Comparison of ENCODE assay signal across 8 cellular contexts in the genomic region with DNA sequence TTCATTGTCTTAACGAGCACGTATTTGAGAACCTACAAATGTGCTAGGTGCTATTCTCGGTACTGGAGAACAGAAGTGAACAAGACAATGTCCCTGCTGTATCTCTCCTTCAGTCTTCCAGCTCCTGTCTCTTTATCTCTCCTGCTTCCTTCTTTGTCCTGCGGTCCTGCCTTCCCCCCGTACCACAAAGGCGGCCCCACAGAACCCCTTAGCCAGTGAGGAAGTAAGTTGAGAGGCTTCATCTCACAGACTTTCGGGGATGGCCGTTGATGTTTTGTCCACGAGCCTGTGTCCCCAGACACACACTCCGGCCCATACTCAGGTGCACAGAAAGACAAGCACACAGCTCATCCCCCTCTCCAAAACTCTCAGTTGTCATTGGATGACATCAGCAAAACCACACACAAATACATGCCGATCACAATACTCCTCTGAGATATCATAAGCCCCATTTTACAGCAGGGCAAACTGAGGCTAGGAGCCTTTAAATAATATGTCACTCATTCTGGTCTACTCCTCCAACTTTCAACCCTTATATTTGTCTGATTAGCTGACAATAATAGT. TPM values are rescaled to one million over a fixed set of nuclear protein-coding genes. Genes with fewer than 3 reads are reported as not detected.
DNase-seq lines count a peak whose midpoint lies in the region; ATAC-seq and TF ChIP-seq lines count a peak whose summit lies in the region.

No MANE protein-coding gene starts in this region.

- BruUV-seq in A673 (replicated peaks; lab: Mats Ljungman, UMichigan): no TSS peak

- H3K9ac ChIP-seq in HUES64 (ENCODE audit: low read depth, low read length): no peak overlapping the region

- WGBS in HUES64: 75% methylated on average over 11 of the region's 11 CpGs

- no peak for DNase-seq in A673 (ENCODE audit: low spot score)
- no peak for DNase-seq in lower lobe of right lung
- DNase-seq in activated T-cell treated with anti-CD3 and anti-CD28 coated beads, Interleukin-2, amount 50 U/mL, for 1 hour: no peak
- DNase-seq in superior temporal gyrus (ENCODE audit: extremely low spot score): no peak
- DNase-seq in posterior cingulate gyrus: no peak

- no peak for TF ChIP-seq CTCF in A673 (conservative IDR thresholded peaks at IDR 0.05; ENCODE audit: low read depth, low read length)
- no peak for TF ChIP-seq CTCF in lower lobe of right lung (IDR thresholded peaks at IDR 0.05)

- H3K27me3 ChIP-seq in A673 (replicated peaks; ENCODE audit: insufficient read depth, low read depth, low read length, poor library complexity): no peaks in the 10 kb centered on the region
- no peaks in the 10 kb centered on the region for H3K27me3 ChIP-seq in HUES64 (ENCODE audit: insufficient read depth, low read length)
- H3K27me3 ChIP-seq in lower lobe of right lung (ENCODE audit: low read depth): no peaks in the 10 kb centered on the region

- intact Hi-C loops in A673 (cut with micrococcal nuclease; ENCODE audit: unreplicated experiment): no loop called here
- intact Hi-C loops in lower lobe of right lung (cut with DNase I): no loop called here
- intact Hi-C loops in posterior cingulate gyrus (cut with DNase I): no loop called here

- POLR2A ChIA-PET in A673 (lab: Charles Lee; ENCODE audit: low non-redundant PET): no interaction called here

- H3K9me3 ChIP-seq in A673 (ENCODE audit: low read depth, low read length, poor library complexity, severe bottlenecking): no peaks in the 10 kb centered on the region
- no peaks in the 10 kb centered on the region for H3K9me3 ChIP-seq in HUES64 (ENCODE audit: insufficient read depth, low read depth, low read length)
- no peaks in the 10 kb centered on the region for H3K9me3 ChIP-seq in lower lobe of right lung

- peak overlapping the region; percentile 61 for H3K4me3 ChIP-seq in A673 (ENCODE audit: low read depth, low read length, poor library complexity, severe bottlenecking)
- peak overlapping the region; percentile 63 for H3K4me3 ChIP-seq in HUES64 (ENCODE audit: low read length)
- H3K4me3 ChIP-seq in lower lobe of right lung: peak overlapping the region; percentile 62

- CTCF ChIA-PET in A673 (lab: Charles Lee): interaction anchor here (1.9 kb wide), 1 partner anchor 80 kb away, joined by 5 read pairs; no protein-coding TSS in a partner anchor

- H3K36me3 ChIP-seq in A673 (ENCODE audit: insufficient read depth, low read length, poor library complexity, severe bottlenecking) (no peaks in the 10 kb centered on the region), HUES64 (ENCODE audit: insufficient read depth, low read length) (no peaks in the 10 kb centered on the region), lower lobe of right lung (peaks cover 12% of the 10 kb centered on the region)

- H3K4me1 ChIP-seq in A673 (ENCODE audit: insufficient read depth, low read length, poor library complexity, severe bottlenecking) (peaks cover 19% of the 10 kb centered on the region), HUES64 (ENCODE audit: insufficient read depth, low read length) (peaks cover 3% of the 10 kb centered on the region; the same call in 1 of the 2 replicates), lower lobe of right lung (peaks cover 42% of the 10 kb centered on the region)

- H3K27ac ChIP-seq in A673 (ENCODE audit: low read depth, low read length, poor library complexity, severe bottlenecking) (no peak overlapping the region), HUES64 (ENCODE audit: low read depth, low read length) (no peak overlapping the region), angular gyrus (ENCODE audit: low read depth, low read length) (peak overlapping the region; percentile 97), lower lobe of right lung (peak overlapping the region; percentile 89)

- no peak for ATAC-seq in lower lobe of right lung
- ATAC-seq in GM19395 (IDR thresholded peaks at IDR 0.05; ENCODE audit: unreplicated experiment): no peak

RNA-seq across cellular contexts. Expression of gene SWSAP1, which starts 0.5 kb away (rescaled TPM):
- total RNA-seq in A673 (2021) (2.5 and 3.3 TPM in 2 replicates), lower lobe of right lung (3.6 TPM)
- polyA plus RNA-seq in HUES64 (2013, experiment 1 of 2): 3.6 TPM
- 3.0 TPM for polyA plus RNA-seq in HUES64 (2013, experiment 2 of 2)

RNA-seq across cellular contexts. Expression of gene EPOR, which starts 10.1 kb away (rescaled TPM):
- total RNA-seq in A673 (2021) (5.3 and 6.0 TPM in 2 replicates), lower lobe of right lung (16.4 TPM)
- polyA plus RNA-seq in HUES64 (2013, experiment 1 of 2): 4.4 TPM
- 4.7 TPM for polyA plus RNA-seq in HUES64 (2013, experiment 2 of 2)

RNA-seq across cellular contexts. Expression of gene PLPPR2, which starts 18.7 kb away (rescaled TPM):
- total RNA-seq in A673 (2021): 19.0 and 20.2 TPM in 2 replicates
- 4.8 TPM for polyA plus RNA-seq in HUES64 (2013, experiment 1 of 2)
- polyA plus RNA-seq in HUES64 (2013, experiment 2 of 2): 6.3 TPM
- 21.3 TPM for total RNA-seq in lower lobe of right lung

RNA-seq across cellular contexts. Expression of gene CCDC159, which starts 27.6 kb away (rescaled TPM):
- total RNA-seq in A673 (2021): 7.9 and 11.6 TPM in 2 replicates
- polyA plus RNA-seq in HUES64 (2013, experiment 1 of 2): 4.2 TPM
- 4.9 TPM for polyA plus RNA-seq in HUES64 (2013, experiment 2 of 2)
- 37.3 TPM for total RNA-seq in lower lobe of right lung

RNA-seq across cellular contexts. Expression of gene TMEM205, which starts 27.9 kb away (rescaled TPM):
- total RNA-seq in A673 (2021): 94.3 and 100 TPM in 2 replicates
- polyA plus RNA-seq in HUES64 (2013, experiment 1 of 2): 53.3 TPM
- polyA plus RNA-seq in HUES64 (2013, experiment 2 of 2): 57.5 TPM
- total RNA-seq in lower lobe of right lung: 65.7 TPM

Comparison
In these comparisons a context has a peak if more than half of its experiments do, and no peak if none do; other contexts are left out.
1. H3K27ac ChIP-seq: peak in angular gyrus (single experiment) and lower lobe of right lung (single experiment); none in A673 (single experiment) and HUES64 (single experiment).
2. Peak in every context shown above with its lines, with median percentiles within 50 percentile points of each other: H3K4me3 ChIP-seq.